In the genomic region with DNA sequence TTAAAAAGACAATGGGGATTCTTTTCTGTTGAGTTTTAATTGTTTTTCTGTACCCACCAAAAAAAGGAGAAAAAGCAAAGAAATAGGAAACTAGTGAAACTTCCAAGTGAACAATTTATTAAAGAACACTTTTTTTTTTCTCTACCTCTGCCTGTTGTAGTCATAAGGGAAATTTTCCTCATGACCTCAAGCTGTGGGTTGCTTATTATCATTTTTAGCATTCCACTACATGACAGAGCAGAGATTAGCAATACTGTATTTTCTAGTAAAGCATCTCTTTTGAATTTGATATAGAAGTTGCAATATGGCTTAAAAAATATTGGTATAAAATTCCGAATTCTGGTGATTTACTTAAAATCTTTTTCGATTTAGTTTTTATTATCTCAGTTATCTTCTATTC, we compare ENCODE assay signal across 1 cellular context.
TF ChIP-seq lines count a peak whose summit lies in the region.

No MANE protein-coding gene starts in this region.

TF ChIP-seq in K562, 482 proteins besides CTCF, POLR2A, EP300 and RAD21:
- TF ChIP-seq ZNF212 (CRISPR knock-in tag; IDR thresholded peaks at IDR 0.05) (no peak), ZNF253 (CRISPR knock-in tag; conservative IDR thresholded peaks at IDR 0.05) (no peak), ZNF586 (CRISPR knock-in tag; conservative IDR thresholded peaks at IDR 0.05) (no peak), WHSC1 (IDR thresholded peaks at IDR 0.05; ENCODE audit: low read length) (no peak), SPI1 (IDR thresholded peaks at IDR 0.05; ENCODE audit: borderline replicate concordance, low read depth, low read length) (no peak), DNMT1 (IDR thresholded peaks at IDR 0.05) (no peak), HDAC2 (IDR thresholded peaks at IDR 0.05) (no peak), ZZZ3 (IDR thresholded peaks at IDR 0.05) (no peak), ZNF445 (CRISPR knock-in tag; IDR thresholded peaks at IDR 0.05; ENCODE audit: low read depth) (no peak), SRF (CRISPR knock-in tag; IDR thresholded peaks at IDR 0.05) (no peak), MBD2 (IDR thresholded peaks at IDR 0.05; ENCODE audit: borderline replicate concordance, low read depth) (no peak), E2F6 (IDR thresholded peaks at IDR 0.05; ENCODE audit: borderline replicate concordance in 1 of 2, extremely low read depth in 1 of 2, insufficient read depth in 1 of 2, insufficient read length in 1 of 2, low read depth in 1 of 2, low read length in 1 of 2, poor library complexity in 1 of 2, severe bottlenecking in 1 of 2) (no peak), SIX5 (IDR thresholded peaks at IDR 0.05; ENCODE audit: borderline replicate concordance in 1 of 2, insufficient read depth in 1 of 2, low read depth in 1 of 2, low read length in 2 of 2) (no peak), HMGN3 (IDR thresholded peaks at IDR 0.05; ENCODE audit: borderline replicate concordance, extremely low read depth, insufficient read length, low read depth, low read length) (no peak), ZBTB11 (CRISPR knock-in tag; IDR thresholded peaks at IDR 0.05) (no peak), NUFIP1 (IDR thresholded peaks at IDR 0.05; ENCODE audit: partially characterized antibody) (no peak), ZNF232 (CRISPR knock-in tag; IDR thresholded peaks at IDR 0.05) (no peak), FOXA3 (CRISPR knock-in tag; conservative IDR thresholded peaks at IDR 0.05 in 1 of 2, IDR thresholded peaks at IDR 0.05 in 1 of 2) (no peak), HIVEP1 (CRISPR knock-in tag; IDR thresholded peaks at IDR 0.05) (no peak)
- TF ChIP-seq, protein P1, sequence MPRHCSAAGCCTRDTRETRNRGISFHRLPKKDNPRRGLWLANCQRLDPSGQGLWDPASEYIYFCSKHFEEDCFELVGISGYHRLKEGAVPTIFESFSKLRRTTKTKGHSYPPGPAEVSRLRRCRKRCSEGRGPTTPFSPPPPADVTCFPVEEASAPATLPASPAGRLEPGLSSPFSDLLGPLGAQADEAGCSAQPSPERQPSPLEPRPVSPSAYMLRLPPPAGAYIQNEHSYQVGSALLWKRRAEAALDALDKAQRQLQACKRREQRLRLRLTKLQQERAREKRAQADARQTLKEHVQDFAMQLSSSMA (CRISPR knock-in tag; IDR thresholded peaks at IDR 0.05), result no peak
